Comparison of ENCODE assay signal across 11 cellular contexts in genomic region chr14:58082491-58083098, GRCh38.
DNase-seq lines count a peak whose midpoint lies in the region; FAIRE-seq and TF ChIP-seq lines count a peak whose summit lies in the region.
"Had no signal": no experiment of that assay in that cellular context is flagged by ENCODE, and none has a peak within 500 bp of the region (broad histone marks: within the 10 kb centered on the region; RNA-seq: fewer than 3 reads in every experiment).

No MANE protein-coding gene starts in this region.

- H3K27me3 ChIP-seq in endodermal cell (ENCODE audit: control insufficient read depth, insufficient read depth, low read length, poor library complexity, severe bottlenecking): no peaks in the 10 kb centered on the region

- H3K27me3 Mint-ChIP-seq in endodermal cell (ENCODE audit: insufficient read depth): no peaks in the 10 kb centered on the region

- DNase-seq in Ammon's horn (ENCODE audit: low spot score) (peak; percentile 46), NCI-H2227 treated with DMSO at 0.1 percent for 48 hours (lab: John Stamatoyannopoulos, UW) (peak; percentile 18), dedifferentiated amniotic fluid mesenchymal stem cell (ENCODE audit: extremely low spot score) (peak; percentile 89), myocyte (ENCODE audit: low read depth) (peak; percentile 69), endodermal cell (no peak), GM12892 (ENCODE audit: insufficient read length) (no peak), cerebellar cortex (ENCODE audit: low spot score) (no peak)
- no peak for DNase-seq in activated CD4-positive, alpha-beta T cell treated with anti-CD3 and anti-CD28 coated beads, Interleukin-2, amount 50 U/mL, for 1 hour
- DNase-seq: activated CD8-positive, alpha-beta memory T cell treated with anti-CD3 and anti-CD28 coated beads, Interleukin-2, amount 50 U/mL, for 4 hours; NCI-H526 treated with DMSO at 0.1 percent for 48 hours had no signal

- TF ChIP-seq CTCF in endodermal cell (conservative IDR thresholded peaks at IDR 0.05): no peak

- TF ChIP-seq POLR2A in GM12892 (IDR thresholded peaks at IDR 0.05; ENCODE audit: low read depth, low read length): no peak

- 63 to 75% methylated on average over 1 of the region's 1 CpG for WGBS in endodermal cell (ENCODE audit: insufficient coverage in 1 of 2, insufficient read length in 1 of 2), 2 experiments

- no peak overlapping the region for H3K9ac ChIP-seq in endodermal cell (ENCODE audit: extremely low read depth, low read length, poor library complexity, severe bottlenecking)

- H3K4me1 ChIP-seq in endodermal cell (ENCODE audit: control insufficient read depth, insufficient read depth, low read length): no peaks in the 10 kb centered on the region

- no peaks in the 10 kb centered on the region for H3K9me3 ChIP-seq in endodermal cell (ENCODE audit: control insufficient read depth, low read length)

- H3K36me3 ChIP-seq in endodermal cell (ENCODE audit: control insufficient read depth, insufficient read depth, low read length): no peaks in the 10 kb centered on the region

- peaks cover 16% of the 10 kb centered on the region for H3K4me1 Mint-ChIP-seq in endodermal cell

- H3K27ac ChIP-seq in endodermal cell (ENCODE audit: low read depth, low read length): no peak overlapping the region

- peaks cover 16% of the 10 kb centered on the region for H3K36me3 Mint-ChIP-seq in endodermal cell (ENCODE audit: low read depth)

- no peak for FAIRE-seq in GM12892 (lab: Jason Lieb, UNC)
- FAIRE-seq: G401.6 had no signal

- no peak overlapping the region for H3K27ac Mint-ChIP-seq in endodermal cell

- no peak overlapping the region for H3K4me3 Mint-ChIP-seq in endodermal cell

- no peaks in the 10 kb centered on the region for H3K9me3 Mint-ChIP-seq in endodermal cell

- H3K4me3 ChIP-seq in endodermal cell (ENCODE audit: low read length): no peak overlapping the region

Comparison
In these comparisons a context has a peak if more than half of its experiments do, and no peak if none do; other contexts are left out.
1. DNase-seq: peak in Ammon's horn (single experiment), NCI-H2227 treated with DMSO at 0.1 percent for 48 hours (single experiment), dedifferentiated amniotic fluid mesenchymal stem cell (single experiment) and myocyte (single experiment); none in activated CD4-positive, alpha-beta T cell treated with anti-CD3 and anti-CD28 coated beads, Interleukin-2, amount 50 U/mL, for 1 hour (single experiment), endodermal cell (single experiment), GM12892 (single experiment) and cerebellar cortex (single experiment).